Comparison of ENCODE assay signal across 2 cellular contexts in the genomic region with DNA sequence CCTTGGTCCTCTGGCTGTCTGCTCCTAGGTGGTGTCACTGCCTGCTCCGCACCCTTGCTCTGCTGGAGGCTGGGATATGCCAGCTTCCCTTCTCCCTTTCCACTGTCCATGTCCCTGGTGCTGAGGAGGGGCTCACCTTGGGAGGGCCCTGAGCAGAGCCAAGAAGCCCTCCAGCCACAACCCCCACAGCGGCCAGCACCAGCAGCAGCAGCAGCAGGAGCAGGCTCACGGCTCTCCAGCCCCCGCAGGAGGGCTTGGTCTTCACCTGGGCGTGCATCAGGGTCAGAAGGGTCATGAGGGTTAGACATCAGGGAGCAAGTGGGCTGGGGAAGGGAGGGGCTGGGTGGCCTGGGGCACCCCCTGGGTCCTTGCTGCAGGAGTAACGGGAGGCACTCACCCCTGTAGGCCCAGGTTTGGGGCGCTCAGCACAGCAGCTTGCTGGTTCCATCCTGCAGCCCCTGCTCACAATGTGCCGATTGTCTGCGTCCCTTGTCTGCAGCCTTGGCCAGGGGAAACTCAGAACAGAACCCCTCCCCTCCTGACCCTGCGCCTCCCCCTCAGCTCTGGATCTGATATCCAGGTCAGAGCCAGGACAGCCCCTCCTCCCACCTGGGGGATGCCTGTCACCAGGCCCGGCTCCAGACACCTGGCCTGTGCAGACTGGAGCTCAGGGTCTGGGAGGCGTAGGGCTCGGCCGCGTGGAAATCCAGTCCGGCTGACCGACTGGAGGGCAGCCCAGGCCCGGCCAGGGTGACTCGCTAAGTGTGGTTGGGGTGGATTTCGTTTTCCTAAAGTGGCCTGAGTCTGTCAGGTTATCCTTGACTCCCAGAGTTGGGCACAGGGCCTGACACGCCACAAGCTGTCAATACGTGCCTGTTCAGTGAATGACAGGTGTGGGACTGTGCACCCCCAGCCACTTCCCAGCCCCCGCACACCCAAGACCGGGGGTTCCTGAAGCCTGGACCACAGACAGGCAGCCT.
TF ChIP-seq lines count a peak whose summit lies in the region.

A gene (minus strand): TSS at position 478 of the 980 bp plus-strand sequence. CDS start 30 bp downstream, at position 448.

TF ChIP-seq in A549, 52 proteins besides CTCF, POLR2A, EP300 and RAD21 (continued from another document):
- no peak for TF ChIP-seq CBX2 (IDR thresholded peaks at IDR 0.05; ENCODE audit: borderline replicate concordance, low read depth)
- TF ChIP-seq, protein P1, sequence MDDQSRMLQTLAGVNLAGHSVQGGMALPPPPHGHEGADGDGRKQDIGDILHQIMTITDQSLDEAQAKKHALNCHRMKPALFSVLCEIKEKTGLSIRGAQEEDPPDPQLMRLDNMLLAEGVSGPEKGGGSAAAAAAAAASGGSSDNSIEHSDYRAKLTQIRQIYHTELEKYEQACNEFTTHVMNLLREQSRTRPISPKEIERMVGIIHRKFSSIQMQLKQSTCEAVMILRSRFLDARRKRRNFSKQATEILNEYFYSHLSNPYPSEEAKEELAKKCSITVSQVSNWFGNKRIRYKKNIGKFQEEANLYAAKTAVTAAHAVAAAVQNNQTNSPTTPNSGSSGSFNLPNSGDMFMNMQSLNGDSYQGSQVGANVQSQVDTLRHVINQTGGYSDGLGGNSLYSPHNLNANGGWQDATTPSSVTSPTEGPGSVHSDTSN (IDR thresholded peaks at IDR 0.05) = peak; percentile 9

TF ChIP-seq in GM23338, 12 proteins besides CTCF, POLR2A, EP300 and RAD21 (continued from another document):
- peak; percentile 43 for TF ChIP-seq POLR2AphosphoS5 (IDR thresholded peaks at IDR 0.05; ENCODE audit: low read depth)
- TF ChIP-seq ZNF114 (CRISPR knock-in tag; IDR thresholded peaks at IDR 0.05) = no peak
